In the genomic region with DNA sequence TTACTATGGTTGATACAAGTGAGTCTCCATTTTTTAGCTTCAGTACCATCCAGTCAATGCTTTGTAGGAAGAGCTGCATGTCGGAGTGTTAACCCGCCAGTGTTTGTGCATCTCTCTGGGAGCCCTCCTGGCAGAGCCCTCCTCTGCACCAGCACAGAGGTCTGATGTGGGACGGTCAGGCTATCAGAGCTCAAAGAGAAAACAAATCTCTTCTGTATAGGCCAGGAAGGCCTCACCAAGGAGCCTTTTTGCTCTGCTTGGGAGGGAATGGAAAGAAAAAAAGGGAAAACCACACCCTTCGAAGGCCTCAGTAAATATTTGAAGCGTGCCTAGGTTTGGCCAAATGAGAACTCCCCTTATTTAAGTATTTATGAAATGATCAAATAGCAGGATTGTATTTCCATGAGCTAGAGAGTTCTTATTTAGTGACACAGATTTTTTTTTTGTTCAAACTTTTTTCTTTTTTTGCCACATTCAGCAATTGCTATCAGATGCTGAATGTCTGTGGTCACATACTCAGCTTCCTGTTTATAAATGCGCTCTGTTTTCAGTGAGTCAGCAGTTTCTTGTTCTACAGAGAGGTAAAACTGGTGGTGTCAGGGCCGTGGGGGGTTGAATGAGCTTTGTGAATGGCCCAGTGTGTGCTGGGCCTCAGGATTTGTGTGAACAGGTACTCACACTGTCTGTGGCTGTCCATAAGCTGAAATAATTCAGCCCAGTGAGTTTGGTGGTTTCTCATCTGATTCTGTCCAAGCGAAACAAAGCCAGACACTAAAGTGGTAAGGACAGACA, we compare ENCODE assay signal across 8 cellular contexts.
DNase-seq lines count a peak whose midpoint lies in the region; ATAC-seq and TF ChIP-seq lines count a peak whose summit lies in the region.

No MANE protein-coding gene starts in this region.

- WGBS in hepatocyte (ENCODE audit: low lambda C conversion rate, missing lambda C conversion rate), result 47% methylated on average over 8 of the region's 8 CpGs
- 37 to 50% (median 41%) methylated on average over 8 of the region's 8 CpGs for WGBS in spleen, 5 donors

- H3K4me1 ChIP-seq in SJSA1 (replicated peaks), result peaks cover 43% of the 10 kb centered on the region
- peaks cover 14% of the 10 kb centered on the region for H3K4me1 ChIP-seq in hepatocyte (ENCODE audit: insufficient read depth)
- H3K4me1 ChIP-seq in spleen, result peaks cover 17 to 60% (median 33%) of the 10 kb centered on the region in 6 donors

- H3K4me3 ChIP-seq in SJSA1, result no peak overlapping the region
- H3K4me3 ChIP-seq in hepatocyte, result no peak overlapping the region
- peak overlapping the region in 1 of 8 donors; percentile 18 for H3K4me3 ChIP-seq in spleen

- no peaks in the 10 kb centered on the region for H3K9me3 ChIP-seq in SJSA1 (replicated peaks)
- no peaks in the 10 kb centered on the region for H3K9me3 ChIP-seq in hepatocyte (ENCODE audit: low read depth)
- no peaks in the 10 kb centered on the region for H3K9me3 ChIP-seq in spleen

- H3K79me2 ChIP-seq in hepatocyte, result no peaks in the 10 kb centered on the region

- intact Hi-C loops in spleen (cut with DNase I; ENCODE audit: low total_unique reads), result no loop called here

- H3K9me2 ChIP-seq in hepatocyte (replicated peaks; ENCODE audit: insufficient read depth), result no peaks in the 10 kb centered on the region

- peak; percentile 71 for ATAC-seq in GM18519 (IDR thresholded peaks at IDR 0.05; ENCODE audit: low FRiP score, unreplicated experiment)
- peak; percentile 76 for ATAC-seq in HG03045 (IDR thresholded peaks at IDR 0.05; ENCODE audit: unreplicated experiment)

- H3K27ac ChIP-seq in SJSA1, result peak overlapping the region; percentile 92
- peak overlapping the region; percentile 86 for H3K27ac ChIP-seq in hepatocyte
- H3K27ac ChIP-seq in spleen, result peak overlapping the region; percentile 55 to 87 (median 83)

- TF ChIP-seq POLR2A in spleen (IDR thresholded peaks at IDR 0.05), result no peak

- TF ChIP-seq CTCF in hepatocyte (IDR thresholded peaks at IDR 0.05; ENCODE audit: poor library complexity), result no peak
- TF ChIP-seq CTCF in spleen (IDR thresholded peaks at IDR 0.05 in 8 of 11, conservative IDR thresholded peaks at IDR 0.05 in 3 of 11), result no peak

- H3K27me3 ChIP-seq in SJSA1 (replicated peaks) (no peaks in the 10 kb centered on the region), hepatocyte (no peaks in the 10 kb centered on the region), spleen (replicated peaks in 1 of 7) (no peaks in the 10 kb centered on the region)

- DNase-seq in SJSA1 (ENCODE audit: low read depth in 1 of 2, low spot score in 2 of 2) (peak; percentile 88 to 96), amniotic epithelial cell (ENCODE audit: low read depth) (peak; percentile 98), hepatocyte (ENCODE audit: low spot score) (peak; percentile 76), spleen (peak; percentile 82), SK-N-DZ (ENCODE audit: low spot score) (no peak), NCI-H345 (lab: John Stamatoyannopoulos, UW) (no peak)

- peak overlapping the region; percentile 29 for H3K4me2 ChIP-seq in hepatocyte

- no peaks in the 10 kb centered on the region for H4K20me1 ChIP-seq in hepatocyte (ENCODE audit: insufficient read depth, poor library complexity, severe bottlenecking)

- H3K36me3 ChIP-seq in SJSA1, result no peaks in the 10 kb centered on the region
- H3K36me3 ChIP-seq in hepatocyte (replicated peaks; ENCODE audit: insufficient read depth, low read depth), result no peaks in the 10 kb centered on the region
- H3K36me3 ChIP-seq in spleen, result no peaks in the 10 kb centered on the region

- peak overlapping the region; percentile 55 for H2AFZ ChIP-seq in hepatocyte

Comparison
In these comparisons a context has a peak if more than half of its experiments do, and no peak if none do; other contexts are left out.
1. DNase-seq: peak in SJSA1 (2 of 2), amniotic epithelial cell (single experiment), hepatocyte (single experiment) and spleen (single experiment); none in SK-N-DZ (single experiment) and NCI-H345 (single experiment).
2. Peak in every context shown above with its lines, with median percentiles within 50 percentile points of each other: H3K27ac ChIP-seq.